ENCODE assay signal across 1 cellular context in the genomic region with DNA sequence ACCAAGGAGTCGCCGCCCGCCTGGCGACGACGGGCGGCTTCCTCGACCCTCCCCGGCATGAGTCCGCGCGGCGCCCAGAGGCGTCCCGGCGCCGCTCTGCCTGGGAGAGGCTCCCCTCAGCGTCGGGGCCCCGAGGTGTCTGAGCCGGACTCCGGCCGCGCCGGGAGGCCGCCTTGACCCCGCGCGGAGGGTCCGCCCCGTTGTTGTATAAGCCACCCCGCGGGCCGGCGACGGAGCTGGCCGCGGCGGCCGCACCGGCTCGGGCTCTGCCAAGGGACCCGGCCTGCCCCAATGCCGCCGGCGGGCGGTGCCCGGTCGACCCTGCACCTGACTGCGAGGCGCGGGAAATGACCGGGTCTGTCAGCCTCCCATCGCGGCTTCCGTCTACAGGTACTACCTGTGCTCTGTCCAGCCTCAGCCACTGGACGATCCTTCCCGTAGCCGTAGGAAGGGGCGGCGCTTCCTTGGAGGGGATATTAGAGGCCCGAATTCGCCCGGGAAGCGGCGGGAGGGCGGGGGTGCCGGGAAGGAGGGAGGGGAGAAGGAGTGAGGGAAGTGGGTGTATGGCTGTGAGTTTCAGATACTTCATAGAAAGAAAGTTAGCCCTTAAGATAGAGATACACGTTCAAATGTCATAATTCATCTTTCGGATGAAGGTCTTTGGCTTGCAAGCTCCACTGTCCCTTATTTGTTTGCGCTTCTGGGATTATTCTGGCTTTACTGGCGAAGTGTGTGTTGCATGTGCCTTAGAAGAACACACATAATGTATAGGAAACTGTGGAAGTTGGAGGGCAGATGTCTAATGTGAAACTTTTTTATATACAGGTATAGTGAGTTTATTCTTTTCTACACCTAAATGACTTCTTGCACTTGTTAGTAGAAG.
TF ChIP-seq lines count a peak whose summit lies in the region.

No MANE protein-coding gene starts in this region.

TF ChIP-seq in HepG2, 621 proteins besides CTCF, POLR2A, EP300 and RAD21 (continued from another document and continues in another):
- no peak for TF ChIP-seq NR0B2 (CRISPR knock-in tag; IDR thresholded peaks at IDR 0.05)
- TF ChIP-seq, protein P1, sequence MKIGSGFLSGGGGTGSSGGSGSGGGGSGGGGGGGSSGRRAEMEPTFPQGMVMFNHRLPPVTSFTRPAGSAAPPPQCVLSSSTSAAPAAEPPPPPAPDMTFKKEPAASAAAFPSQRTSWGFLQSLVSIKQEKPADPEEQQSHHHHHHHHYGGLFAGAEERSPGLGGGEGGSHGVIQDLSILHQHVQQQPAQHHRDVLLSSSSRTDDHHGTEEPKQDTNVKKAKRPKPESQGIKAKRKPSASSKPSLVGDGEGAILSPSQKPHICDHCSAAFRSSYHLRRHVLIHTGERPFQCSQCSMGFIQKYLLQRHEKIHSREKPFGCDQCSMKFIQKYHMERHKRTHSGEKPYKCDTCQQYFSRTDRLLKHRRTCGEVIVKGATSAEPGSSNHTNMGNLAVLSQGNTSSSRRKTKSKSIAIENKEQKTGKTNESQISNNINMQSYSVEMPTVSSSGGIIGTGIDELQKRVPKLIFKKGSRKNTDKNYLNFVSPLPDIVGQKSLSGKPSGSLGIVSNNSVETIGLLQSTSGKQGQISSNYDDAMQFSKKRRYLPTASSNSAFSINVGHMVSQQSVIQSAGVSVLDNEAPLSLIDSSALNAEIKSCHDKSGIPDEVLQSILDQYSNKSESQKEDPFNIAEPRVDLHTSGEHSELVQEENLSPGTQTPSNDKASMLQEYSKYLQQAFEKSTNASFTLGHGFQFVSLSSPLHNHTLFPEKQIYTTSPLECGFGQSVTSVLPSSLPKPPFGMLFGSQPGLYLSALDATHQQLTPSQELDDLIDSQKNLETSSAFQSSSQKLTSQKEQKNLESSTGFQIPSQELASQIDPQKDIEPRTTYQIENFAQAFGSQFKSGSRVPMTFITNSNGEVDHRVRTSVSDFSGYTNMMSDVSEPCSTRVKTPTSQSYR (CRISPR knock-in tag; IDR thresholded peaks at IDR 0.05; ENCODE audit: borderline replicate concordance), result no peak
- no peak for TF ChIP-seq HBP1 (CRISPR knock-in tag; IDR thresholded peaks at IDR 0.05; ENCODE audit: low read depth)
- no peak for TF ChIP-seq THAP9 (CRISPR knock-in tag; IDR thresholded peaks at IDR 0.05; ENCODE audit: borderline replicate concordance)
- TF ChIP-seq CBX5 (CRISPR knock-in tag; IDR thresholded peaks at IDR 0.05; ENCODE audit: borderline replicate concordance), result no peak
- TF ChIP-seq, protein P2, sequence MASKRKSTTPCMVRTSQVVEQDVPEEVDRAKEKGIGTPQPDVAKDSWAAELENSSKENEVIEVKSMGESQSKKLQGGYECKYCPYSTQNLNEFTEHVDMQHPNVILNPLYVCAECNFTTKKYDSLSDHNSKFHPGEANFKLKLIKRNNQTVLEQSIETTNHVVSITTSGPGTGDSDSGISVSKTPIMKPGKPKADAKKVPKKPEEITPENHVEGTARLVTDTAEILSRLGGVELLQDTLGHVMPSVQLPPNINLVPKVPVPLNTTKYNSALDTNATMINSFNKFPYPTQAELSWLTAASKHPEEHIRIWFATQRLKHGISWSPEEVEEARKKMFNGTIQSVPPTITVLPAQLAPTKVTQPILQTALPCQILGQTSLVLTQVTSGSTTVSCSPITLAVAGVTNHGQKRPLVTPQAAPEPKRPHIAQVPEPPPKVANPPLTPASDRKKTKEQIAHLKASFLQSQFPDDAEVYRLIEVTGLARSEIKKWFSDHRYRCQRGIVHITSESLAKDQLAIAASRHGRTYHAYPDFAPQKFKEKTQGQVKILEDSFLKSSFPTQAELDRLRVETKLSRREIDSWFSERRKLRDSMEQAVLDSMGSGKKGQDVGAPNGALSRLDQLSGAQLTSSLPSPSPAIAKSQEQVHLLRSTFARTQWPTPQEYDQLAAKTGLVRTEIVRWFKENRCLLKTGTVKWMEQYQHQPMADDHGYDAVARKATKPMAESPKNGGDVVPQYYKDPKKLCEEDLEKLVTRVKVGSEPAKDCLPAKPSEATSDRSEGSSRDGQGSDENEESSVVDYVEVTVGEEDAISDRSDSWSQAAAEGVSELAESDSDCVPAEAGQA (IDR thresholded peaks at IDR 0.05; ENCODE audit: low read depth), result no peak
- TF ChIP-seq, protein P2 (CRISPR knock-in tag; IDR thresholded peaks at IDR 0.05; ENCODE audit: borderline replicate concordance), result no peak
- TF ChIP-seq EZH2 (conservative IDR thresholded peaks at IDR 0.05; ENCODE audit: low read depth, low read length), result no peak
- TF ChIP-seq ZNF44 (CRISPR knock-in tag; IDR thresholded peaks at IDR 0.05), result no peak
- no peak for TF ChIP-seq FLYWCH1 (CRISPR knock-in tag; IDR thresholded peaks at IDR 0.05)
- no peak for TF ChIP-seq IKZF5 (CRISPR knock-in tag; IDR thresholded peaks at IDR 0.05)
- TF ChIP-seq TARDBP (CRISPR knock-in tag; IDR thresholded peaks at IDR 0.05), result no peak
- TF ChIP-seq, protein P3, sequence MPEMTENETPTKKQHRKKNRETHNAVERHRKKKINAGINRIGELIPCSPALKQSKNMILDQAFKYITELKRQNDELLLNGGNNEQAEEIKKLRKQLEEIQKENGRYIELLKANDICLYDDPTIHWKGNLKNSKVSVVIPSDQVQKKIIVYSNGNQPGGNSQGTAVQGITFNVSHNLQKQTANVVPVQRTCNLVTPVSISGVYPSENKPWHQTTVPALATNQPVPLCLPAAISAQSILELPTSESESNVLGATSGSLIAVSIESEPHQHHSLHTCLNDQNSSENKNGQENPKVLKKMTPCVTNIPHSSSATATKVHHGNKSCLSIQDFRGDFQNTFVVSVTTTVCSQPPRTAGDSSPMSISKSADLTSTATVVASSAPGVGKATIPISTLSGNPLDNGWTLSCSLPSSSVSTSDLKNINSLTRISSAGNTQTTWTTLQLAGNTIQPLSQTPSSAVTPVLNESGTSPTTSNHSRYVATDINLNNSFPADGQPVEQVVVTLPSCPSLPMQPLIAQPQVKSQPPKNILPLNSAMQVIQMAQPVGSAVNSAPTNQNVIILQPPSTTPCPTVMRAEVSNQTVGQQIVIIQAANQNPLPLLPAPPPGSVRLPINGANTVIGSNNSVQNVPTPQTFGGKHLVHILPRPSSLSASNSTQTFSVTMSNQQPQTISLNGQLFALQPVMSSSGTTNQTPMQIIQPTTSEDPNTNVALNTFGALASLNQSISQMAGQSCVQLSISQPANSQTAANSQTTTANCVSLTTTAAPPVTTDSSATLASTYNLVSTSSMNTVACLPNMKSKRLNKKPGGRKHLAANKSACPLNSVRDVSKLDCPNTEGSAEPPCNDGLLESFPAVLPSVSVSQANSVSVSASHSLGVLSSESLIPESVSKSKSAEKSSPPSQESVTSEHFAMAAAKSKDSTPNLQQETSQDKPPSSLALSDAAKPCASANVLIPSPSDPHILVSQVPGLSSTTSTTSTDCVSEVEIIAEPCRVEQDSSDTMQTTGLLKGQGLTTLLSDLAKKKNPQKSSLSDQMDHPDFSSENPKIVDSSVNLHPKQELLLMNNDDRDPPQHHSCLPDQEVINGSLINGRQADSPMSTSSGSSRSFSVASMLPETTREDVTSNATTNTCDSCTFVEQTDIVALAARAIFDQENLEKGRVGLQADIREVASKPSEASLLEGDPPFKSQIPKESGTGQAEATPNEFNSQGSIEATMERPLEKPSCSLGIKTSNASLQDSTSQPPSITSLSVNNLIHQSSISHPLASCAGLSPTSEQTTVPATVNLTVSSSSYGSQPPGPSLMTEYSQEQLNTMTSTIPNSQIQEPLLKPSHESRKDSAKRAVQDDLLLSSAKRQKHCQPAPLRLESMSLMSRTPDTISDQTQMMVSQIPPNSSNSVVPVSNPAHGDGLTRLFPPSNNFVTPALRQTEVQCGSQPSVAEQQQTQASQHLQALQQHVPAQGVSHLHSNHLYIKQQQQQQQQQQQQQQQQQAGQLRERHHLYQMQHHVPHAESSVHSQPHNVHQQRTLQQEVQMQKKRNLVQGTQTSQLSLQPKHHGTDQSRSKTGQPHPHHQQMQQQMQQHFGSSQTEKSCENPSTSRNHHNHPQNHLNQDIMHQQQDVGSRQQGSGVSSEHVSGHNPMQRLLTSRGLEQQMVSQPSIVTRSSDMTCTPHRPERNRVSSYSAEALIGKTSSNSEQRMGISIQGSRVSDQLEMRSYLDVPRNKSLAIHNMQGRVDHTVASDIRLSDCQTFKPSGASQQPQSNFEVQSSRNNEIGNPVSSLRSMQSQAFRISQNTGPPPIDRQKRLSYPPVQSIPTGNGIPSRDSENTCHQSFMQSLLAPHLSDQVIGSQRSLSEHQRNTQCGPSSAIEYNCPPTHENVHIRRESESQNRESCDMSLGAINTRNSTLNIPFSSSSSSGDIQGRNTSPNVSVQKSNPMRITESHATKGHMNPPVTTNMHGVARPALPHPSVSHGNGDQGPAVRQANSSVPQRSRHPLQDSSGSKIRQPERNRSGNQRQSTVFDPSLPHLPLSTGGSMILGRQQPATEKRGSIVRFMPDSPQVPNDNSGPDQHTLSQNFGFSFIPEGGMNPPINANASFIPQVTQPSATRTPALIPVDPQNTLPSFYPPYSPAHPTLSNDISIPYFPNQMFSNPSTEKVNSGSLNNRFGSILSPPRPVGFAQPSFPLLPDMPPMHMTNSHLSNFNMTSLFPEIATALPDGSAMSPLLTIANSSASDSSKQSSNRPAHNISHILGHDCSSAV (CRISPR knock-in tag; IDR thresholded peaks at IDR 0.05; ENCODE audit: borderline replicate concordance), result no peak
- TF ChIP-seq GABPB1 (CRISPR knock-in tag; IDR thresholded peaks at IDR 0.05), result peak; percentile 4; the same call in 1 of the 2 replicates
- TF ChIP-seq ZFP90 (CRISPR knock-in tag; IDR thresholded peaks at IDR 0.05; ENCODE audit: borderline replicate concordance), result no peak
- TF ChIP-seq, protein P4, sequence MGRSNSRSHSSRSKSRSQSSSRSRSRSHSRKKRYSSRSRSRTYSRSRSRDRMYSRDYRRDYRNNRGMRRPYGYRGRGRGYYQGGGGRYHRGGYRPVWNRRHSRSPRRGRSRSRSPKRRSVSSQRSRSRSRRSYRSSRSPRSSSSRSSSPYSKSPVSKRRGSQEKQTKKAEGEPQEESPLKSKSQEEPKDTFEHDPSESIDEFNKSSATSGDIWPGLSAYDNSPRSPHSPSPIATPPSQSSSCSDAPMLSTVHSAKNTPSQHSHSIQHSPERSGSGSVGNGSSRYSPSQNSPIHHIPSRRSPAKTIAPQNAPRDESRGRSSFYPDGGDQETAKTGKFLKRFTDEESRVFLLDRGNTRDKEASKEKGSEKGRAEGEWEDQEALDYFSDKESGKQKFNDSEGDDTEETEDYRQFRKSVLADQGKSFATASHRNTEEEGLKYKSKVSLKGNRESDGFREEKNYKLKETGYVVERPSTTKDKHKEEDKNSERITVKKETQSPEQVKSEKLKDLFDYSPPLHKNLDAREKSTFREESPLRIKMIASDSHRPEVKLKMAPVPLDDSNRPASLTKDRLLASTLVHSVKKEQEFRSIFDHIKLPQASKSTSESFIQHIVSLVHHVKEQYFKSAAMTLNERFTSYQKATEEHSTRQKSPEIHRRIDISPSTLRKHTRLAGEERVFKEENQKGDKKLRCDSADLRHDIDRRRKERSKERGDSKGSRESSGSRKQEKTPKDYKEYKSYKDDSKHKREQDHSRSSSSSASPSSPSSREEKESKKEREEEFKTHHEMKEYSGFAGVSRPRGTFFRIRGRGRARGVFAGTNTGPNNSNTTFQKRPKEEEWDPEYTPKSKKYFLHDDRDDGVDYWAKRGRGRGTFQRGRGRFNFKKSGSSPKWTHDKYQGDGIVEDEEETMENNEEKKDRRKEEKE (IDR thresholded peaks at IDR 0.05), result no peak
- no peak for TF ChIP-seq THAP11 (CRISPR knock-in tag; IDR thresholded peaks at IDR 0.05)
